7 cellular contexts compared by ENCODE assay signal in the genomic region with DNA sequence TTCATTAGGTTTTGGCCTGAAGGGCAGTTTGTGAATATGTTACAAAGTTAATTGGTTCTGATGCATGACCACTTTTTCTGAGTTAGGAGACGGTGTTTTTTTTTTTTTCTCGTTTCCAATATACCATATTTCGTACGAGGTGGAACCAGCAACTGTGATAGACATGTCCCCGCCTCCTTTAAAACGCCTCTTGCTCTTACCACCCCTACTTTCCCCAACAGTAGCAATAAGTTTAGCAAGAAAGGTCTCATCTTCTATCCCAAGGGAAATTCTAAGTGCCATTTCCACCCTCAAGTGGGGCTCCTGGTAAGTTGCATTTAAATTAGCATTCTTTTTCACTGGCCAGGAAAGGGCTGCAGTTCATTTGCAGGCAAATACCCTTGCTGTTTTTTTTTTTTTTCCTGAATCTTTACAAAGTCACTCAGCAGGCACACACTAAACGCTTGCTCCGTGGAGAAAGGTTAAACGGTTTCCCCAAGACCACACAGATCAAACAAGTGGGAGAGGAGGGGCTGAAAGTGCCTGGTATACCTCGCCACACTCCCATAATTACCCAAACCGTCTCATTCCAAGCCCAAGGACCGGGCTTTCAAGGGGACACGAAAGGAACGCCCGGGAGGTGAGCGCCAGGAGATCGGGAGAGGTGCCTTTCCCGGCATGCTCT. TPM values are rescaled to one million over a fixed set of nuclear protein-coding genes. Genes with fewer than 3 reads are reported as not detected.
DNase-seq lines count a peak whose midpoint lies in the region; ATAC-seq and TF ChIP-seq lines count a peak whose summit lies in the region.

No MANE protein-coding gene starts in this region.

- H3K27ac Mint-ChIP-seq in GM23338 (peak overlapping the region; percentile 43; the same call in 1 of the 2 replicates), endodermal cell (peak overlapping the region; percentile 6), neural progenitor cell (no peak overlapping the region)

- H3K9me3 ChIP-seq in PC-3 (ENCODE audit: low read length) (no peaks in the 10 kb centered on the region), endodermal cell (ENCODE audit: control insufficient read depth, low read length) (peaks cover 12% of the 10 kb centered on the region), neural progenitor cell (ENCODE audit: low read depth) (no peaks in the 10 kb centered on the region)

- 0 out of 2 replicates have a peak overlapping the region, but pooled peaks have one; percentile 11 for H3K27ac ChIP-seq in GM23338 (ENCODE audit: low read depth)
- H3K27ac ChIP-seq in PC-3 (ENCODE audit: low read length): no peak overlapping the region
- no peak overlapping the region for H3K27ac ChIP-seq in endodermal cell (ENCODE audit: low read depth, low read length)
- H3K27ac ChIP-seq in neural progenitor cell: no peak overlapping the region

- H3K4me1 Mint-ChIP-seq in GM23338 (peaks cover 7% of the 10 kb centered on the region), endodermal cell (peaks cover 6% of the 10 kb centered on the region), neural progenitor cell (peaks cover 9% of the 10 kb centered on the region)

- H3K4me3 ChIP-seq in GM23338: peak overlapping the region; percentile 43
- H3K4me3 ChIP-seq in PC-3 (ENCODE audit: low read length): peak overlapping the region; percentile 62
- peak overlapping the region; percentile 73 for H3K4me3 ChIP-seq in endodermal cell (ENCODE audit: low read length)
- H3K4me3 ChIP-seq in neural progenitor cell: peak overlapping the region; percentile 29

- TSS peak; percentile 57 for BruUV-seq in PC-3 (replicated peaks; lab: Mats Ljungman, UMichigan)

- peak overlapping the region; percentile 72 for H3K4me2 ChIP-seq in GM23338
- peak overlapping the region; percentile 82 for H3K4me2 ChIP-seq in PC-3 (ENCODE audit: low read length)
- H3K4me2 ChIP-seq in neural progenitor cell: peak overlapping the region; percentile 67

- no peaks in the 10 kb centered on the region for H4K20me1 ChIP-seq in GM23338 (replicated peaks; ENCODE audit: insufficient read depth)
- H4K20me1 ChIP-seq in PC-3 (ENCODE audit: low read length): no peaks in the 10 kb centered on the region
- no peaks in the 10 kb centered on the region for H4K20me1 ChIP-seq in neural progenitor cell (ENCODE audit: low read depth)

- H3F3A ChIP-seq in GM23338 (replicated peaks; ENCODE audit: low read depth): peaks cover 3% of the 10 kb centered on the region; the same call in 1 of the 2 replicates
- H3F3A ChIP-seq in PC-3 (ENCODE audit: low read length, unreplicated experiment): no peaks in the 10 kb centered on the region
- H3F3A ChIP-seq in neural progenitor cell (ENCODE audit: low read depth): peaks cover 21% of the 10 kb centered on the region

- peak; percentile 60 for ATAC-seq in GM23338
- ATAC-seq in PC-3: no peak
- ATAC-seq in HG02642 (IDR thresholded peaks at IDR 0.05; ENCODE audit: poor library complexity, unreplicated experiment): no peak
- ATAC-seq in GM21515 (IDR thresholded peaks at IDR 0.05; ENCODE audit: unreplicated experiment): no peak

- H3K4me1 ChIP-seq in GM23338 (ENCODE audit: insufficient read depth) (no peaks in the 10 kb centered on the region), PC-3 (ENCODE audit: insufficient read depth, low read length) (peaks cover 14% of the 10 kb centered on the region; the same call in 1 of the 2 replicates), endodermal cell (ENCODE audit: control insufficient read depth, insufficient read depth, low read length) (no peaks in the 10 kb centered on the region), neural progenitor cell (no peaks in the 10 kb centered on the region)

- H3K4me3 Mint-ChIP-seq in GM23338 (peak overlapping the region; percentile 77), endodermal cell (peak overlapping the region; percentile 48), neural progenitor cell (peak overlapping the region; percentile 84)

- H2AFZ ChIP-seq in GM23338 (peak overlapping the region; percentile 98), PC-3 (ENCODE audit: low read length) (peak overlapping the region; percentile 94), neural progenitor cell (replicated peaks) (peak overlapping the region; percentile 90)

- H3K36me3 ChIP-seq in GM23338 (ENCODE audit: insufficient read depth) (no peaks in the 10 kb centered on the region), PC-3 (ENCODE audit: low read depth, low read length) (no peaks in the 10 kb centered on the region), endodermal cell (ENCODE audit: control insufficient read depth, insufficient read depth, low read length) (no peaks in the 10 kb centered on the region), neural progenitor cell (no peaks in the 10 kb centered on the region)

- peaks cover 24% of the 10 kb centered on the region; the same call in 2 of the 3 replicates for H3K9me3 Mint-ChIP-seq in GM23338
- H3K9me3 Mint-ChIP-seq in endodermal cell: peaks cover 15% of the 10 kb centered on the region
- H3K9me3 Mint-ChIP-seq in neural progenitor cell: peaks cover 13% of the 10 kb centered on the region

- POLR2A ChIA-PET in PC-3 (lab: Charles Lee; ENCODE audit: unreplicated experiment): no interaction called here

- H3K9ac ChIP-seq in PC-3 (ENCODE audit: low read length) (peak overlapping the region; percentile 30), endodermal cell (ENCODE audit: extremely low read depth, low read length, poor library complexity, severe bottlenecking) (no peak overlapping the region), neural progenitor cell (no peak overlapping the region)

- WGBS in endodermal cell (ENCODE audit: insufficient coverage in 1 of 2, insufficient read length in 1 of 2), 2 experiments: 27 to 30% methylated on average over 5 to 16 of the region's 18 CpGs

- H3K79me2 ChIP-seq in GM23338 (replicated peaks; ENCODE audit: insufficient read depth) (peaks cover 31% of the 10 kb centered on the region), PC-3 (ENCODE audit: low read length) (peaks cover 9% of the 10 kb centered on the region; the same call in 1 of the 2 replicates), neural progenitor cell (ENCODE audit: low read depth) (no peaks in the 10 kb centered on the region)

- DNase-seq in GM23338 (ENCODE audit: low spot score) (peak; percentile 43), PC-3 (no peak), endodermal cell (no peak), neural progenitor cell (ENCODE audit: low spot score) (no peak), GM03348 (ENCODE audit: low spot score) (no peak)

- H3K36me3 Mint-ChIP-seq in GM23338 (ENCODE audit: low read depth): peaks cover 15% of the 10 kb centered on the region; the same call in 2 of the 3 replicates
- no peaks in the 10 kb centered on the region for H3K36me3 Mint-ChIP-seq in endodermal cell (ENCODE audit: low read depth)
- no peaks in the 10 kb centered on the region for H3K36me3 Mint-ChIP-seq in neural progenitor cell

- H3K27me3 ChIP-seq in GM23338 (ENCODE audit: insufficient read depth) (peaks cover 20% of the 10 kb centered on the region), PC-3 (ENCODE audit: low read length) (no peaks in the 10 kb centered on the region), endodermal cell (ENCODE audit: control insufficient read depth, insufficient read depth, low read length, poor library complexity, severe bottlenecking) (peaks cover 17% of the 10 kb centered on the region), neural progenitor cell (peaks cover 32% of the 10 kb centered on the region)

- H3K27me3 Mint-ChIP-seq in GM23338 (ENCODE audit: insufficient read depth, low read depth, poor library complexity) (peaks cover 25% of the 10 kb centered on the region), endodermal cell (ENCODE audit: insufficient read depth) (peaks cover 20% of the 10 kb centered on the region), neural progenitor cell (ENCODE audit: insufficient read depth, low read depth) (peaks cover 6% of the 10 kb centered on the region)

- intact Hi-C loops in PC-3 (cut with micrococcal nuclease): loop anchor here (1.0 kb wide), 1 partner anchor 40 kb away; a partner anchor contains a TSS

- TF ChIP-seq CTCF in GM23338 (conservative IDR thresholded peaks at IDR 0.05; ENCODE audit: low read depth in 2 of 2): no peak
- no peak for TF ChIP-seq CTCF in PC-3 (conservative IDR thresholded peaks at IDR 0.05; ENCODE audit: low read depth, low read length)
- TF ChIP-seq CTCF in endodermal cell (conservative IDR thresholded peaks at IDR 0.05): no peak
- TF ChIP-seq CTCF in neural progenitor cell (IDR thresholded peaks at IDR 0.05): no peak

- H3K9me2 ChIP-seq in GM23338 (ENCODE audit: insufficient read depth) (no peaks in the 10 kb centered on the region), PC-3 (replicated peaks; ENCODE audit: low read length) (no peaks in the 10 kb centered on the region)

- CTCF ChIA-PET in PC-3 (lab: Charles Lee): no interaction called here

TF ChIP-seq in GM23338, 12 proteins besides CTCF, POLR2A, EP300 and RAD21 (continues in another document):
- TF ChIP-seq EZH2phosphoT487 (IDR thresholded peaks at IDR 0.05; ENCODE audit: unreplicated experiment): no peak
- no peak for TF ChIP-seq STAT1 (IDR thresholded peaks at IDR 0.05; ENCODE audit: unreplicated experiment)

RNA-seq across cellular contexts. Expression of a gene that starts 39.5 kb away (rescaled TPM):
- 58.9 and 69.6 TPM in 2 replicates for total RNA-seq in GM23338 (2014; rRNA removed; shearing (Covaris generic))
- 37.7 and 42.6 TPM in 2 replicates for polyA plus RNA-seq in GM23338 (2016; fragmentation: Nextera tagmentation; extraction: Ambion mirVana)
- total RNA-seq in PC-3 (2014; rRNA removed) (19.0 and 21.2 TPM in 2 replicates), endodermal cell (10 to 100 TPM; 58.5 to 62.6 TPM), neural progenitor cell (ENCODE audit: low replicate concordance) (50.1 and 73.4 TPM in 2 replicates)
- polyA plus RNA-seq in endodermal cell (2013, experiment 1 of 2): 20.4 TPM
- polyA plus RNA-seq in endodermal cell (2013, experiment 2 of 2): 22.2 TPM
